Comparison of ENCODE assay signal across 2 cellular contexts in the genomic region with DNA sequence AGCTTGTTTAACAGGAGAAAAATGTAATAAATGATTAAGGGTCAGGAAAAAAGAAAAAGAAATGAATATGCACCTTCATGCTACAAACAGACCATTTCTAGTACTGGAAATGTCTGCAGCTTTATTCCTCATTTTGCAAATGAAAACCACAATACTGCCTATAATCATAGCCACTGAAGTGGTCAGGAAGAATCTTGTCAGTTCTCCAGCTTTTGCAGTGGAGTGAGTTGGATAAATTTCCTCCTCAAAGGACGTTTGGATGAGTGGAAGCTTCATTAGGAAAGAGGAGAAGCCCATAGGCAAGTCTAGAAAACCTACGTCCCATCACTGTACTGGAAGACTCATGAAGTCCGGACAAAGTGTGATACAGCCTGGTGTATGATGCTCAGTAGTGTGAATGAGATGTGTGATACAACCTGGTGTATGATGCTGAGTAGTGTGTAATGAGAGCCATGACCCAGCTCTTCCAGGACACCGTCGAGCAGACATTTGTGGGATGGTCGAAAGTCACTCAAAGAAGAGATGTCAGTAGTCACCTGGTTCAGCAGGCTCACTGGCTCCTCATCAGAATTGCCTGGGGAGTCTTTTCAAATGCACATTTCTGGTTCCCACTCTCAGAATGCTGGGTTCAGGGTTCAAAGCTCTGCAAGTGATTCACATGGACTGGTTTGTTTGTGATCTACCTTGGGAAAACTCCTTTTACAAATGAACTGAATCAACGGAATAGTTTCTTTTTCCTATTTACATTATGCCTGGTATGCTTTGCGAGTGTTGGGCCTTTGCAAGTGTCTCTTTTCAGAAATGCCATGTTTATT.
TF ChIP-seq lines count a peak whose summit lies in the region.

No MANE protein-coding gene starts in this region.

TF ChIP-seq in A549, 52 proteins besides CTCF, POLR2A, EP300 and RAD21 (continued from another document):
- TF ChIP-seq, protein P1, sequence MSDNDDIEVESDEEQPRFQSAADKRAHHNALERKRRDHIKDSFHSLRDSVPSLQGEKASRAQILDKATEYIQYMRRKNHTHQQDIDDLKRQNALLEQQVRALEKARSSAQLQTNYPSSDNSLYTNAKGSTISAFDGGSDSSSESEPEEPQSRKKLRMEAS (IDR thresholded peaks at IDR 0.05): no peak
- TF ChIP-seq, protein P2, sequence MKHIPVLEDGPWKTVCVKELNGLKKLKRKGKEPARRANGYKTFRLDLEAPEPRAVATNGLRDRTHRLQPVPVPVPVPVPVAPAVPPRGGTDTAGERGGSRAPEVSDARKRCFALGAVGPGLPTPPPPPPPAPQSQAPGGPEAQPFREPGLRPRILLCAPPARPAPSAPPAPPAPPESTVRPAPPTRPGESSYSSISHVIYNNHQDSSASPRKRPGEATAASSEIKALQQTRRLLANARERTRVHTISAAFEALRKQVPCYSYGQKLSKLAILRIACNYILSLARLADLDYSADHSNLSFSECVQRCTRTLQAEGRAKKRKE (CRISPR knock-in tag; IDR thresholded peaks at IDR 0.05; ENCODE audit: low read depth): no peak
- no peak for TF ChIP-seq MAFK (IDR thresholded peaks at IDR 0.05; ENCODE audit: partially characterized antibody)
- no peak for TF ChIP-seq HOXA7 (CRISPR knock-in tag; IDR thresholded peaks at IDR 0.05)
- no peak for TF ChIP-seq ZSCAN20 (CRISPR knock-in tag; IDR thresholded peaks at IDR 0.05)
- no peak for TF ChIP-seq EHMT2 (IDR thresholded peaks at IDR 0.05; ENCODE audit: low read depth)
- TF ChIP-seq CEBPB (IDR thresholded peaks at IDR 0.05): no peak
- no peak for TF ChIP-seq NPAS2 (CRISPR knock-in tag; IDR thresholded peaks at IDR 0.05; ENCODE audit: borderline replicate concordance)
- TF ChIP-seq CHD4 (IDR thresholded peaks at IDR 0.05; ENCODE audit: borderline replicate concordance): no peak
- TF ChIP-seq GATA3 (IDR thresholded peaks at IDR 0.05; ENCODE audit: borderline replicate concordance): no peak
- no peak for TF ChIP-seq TFCP2L1 (CRISPR knock-in tag; IDR thresholded peaks at IDR 0.05)
- TF ChIP-seq JUNB (IDR thresholded peaks at IDR 0.05): no peak
- TF ChIP-seq KDM1A (IDR thresholded peaks at IDR 0.05; ENCODE audit: low read depth): no peak
- no peak for TF ChIP-seq MYC (IDR thresholded peaks at IDR 0.05; ENCODE audit: borderline replicate concordance, low read length)
- TF ChIP-seq EHF (CRISPR knock-in tag; IDR thresholded peaks at IDR 0.05): no peak
- TF ChIP-seq, protein P3, sequence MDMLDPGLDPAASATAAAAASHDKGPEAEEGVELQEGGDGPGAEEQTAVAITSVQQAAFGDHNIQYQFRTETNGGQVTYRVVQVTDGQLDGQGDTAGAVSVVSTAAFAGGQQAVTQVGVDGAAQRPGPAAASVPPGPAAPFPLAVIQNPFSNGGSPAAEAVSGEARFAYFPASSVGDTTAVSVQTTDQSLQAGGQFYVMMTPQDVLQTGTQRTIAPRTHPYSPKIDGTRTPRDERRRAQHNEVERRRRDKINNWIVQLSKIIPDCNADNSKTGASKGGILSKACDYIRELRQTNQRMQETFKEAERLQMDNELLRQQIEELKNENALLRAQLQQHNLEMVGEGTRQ (IDR thresholded peaks at IDR 0.05): no peak
- no peak for TF ChIP-seq ZFP36 (IDR thresholded peaks at IDR 0.05; ENCODE audit: borderline replicate concordance, partially characterized antibody)

TF ChIP-seq in WTC11, 78 proteins besides CTCF, POLR2A, EP300 and RAD21 (continued from another document):
- TF ChIP-seq, protein P4, sequence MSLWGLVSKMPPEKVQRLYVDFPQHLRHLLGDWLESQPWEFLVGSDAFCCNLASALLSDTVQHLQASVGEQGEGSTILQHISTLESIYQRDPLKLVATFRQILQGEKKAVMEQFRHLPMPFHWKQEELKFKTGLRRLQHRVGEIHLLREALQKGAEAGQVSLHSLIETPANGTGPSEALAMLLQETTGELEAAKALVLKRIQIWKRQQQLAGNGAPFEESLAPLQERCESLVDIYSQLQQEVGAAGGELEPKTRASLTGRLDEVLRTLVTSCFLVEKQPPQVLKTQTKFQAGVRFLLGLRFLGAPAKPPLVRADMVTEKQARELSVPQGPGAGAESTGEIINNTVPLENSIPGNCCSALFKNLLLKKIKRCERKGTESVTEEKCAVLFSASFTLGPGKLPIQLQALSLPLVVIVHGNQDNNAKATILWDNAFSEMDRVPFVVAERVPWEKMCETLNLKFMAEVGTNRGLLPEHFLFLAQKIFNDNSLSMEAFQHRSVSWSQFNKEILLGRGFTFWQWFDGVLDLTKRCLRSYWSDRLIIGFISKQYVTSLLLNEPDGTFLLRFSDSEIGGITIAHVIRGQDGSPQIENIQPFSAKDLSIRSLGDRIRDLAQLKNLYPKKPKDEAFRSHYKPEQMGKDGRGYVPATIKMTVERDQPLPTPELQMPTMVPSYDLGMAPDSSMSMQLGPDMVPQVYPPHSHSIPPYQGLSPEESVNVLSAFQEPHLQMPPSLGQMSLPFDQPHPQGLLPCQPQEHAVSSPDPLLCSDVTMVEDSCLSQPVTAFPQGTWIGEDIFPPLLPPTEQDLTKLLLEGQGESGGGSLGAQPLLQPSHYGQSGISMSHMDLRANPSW (CRISPR knock-in tag; conservative IDR thresholded peaks at IDR 0.05; ENCODE audit: low read depth): no peak
- TF ChIP-seq CBFB (CRISPR knock-in tag; IDR thresholded peaks at IDR 0.05; ENCODE audit: low read depth): no peak
- no peak for TF ChIP-seq OVOL2 (CRISPR knock-in tag; IDR thresholded peaks at IDR 0.05; ENCODE audit: borderline replicate concordance)
- TF ChIP-seq MYBL2 (CRISPR knock-in tag; IDR thresholded peaks at IDR 0.05): no peak
